ENCODE assay signal across 18 cellular contexts in genomic region chr3:155130001-155130400, GRCh38. TPM values are rescaled to one million over a fixed set of nuclear protein-coding genes. Genes with fewer than 3 reads are reported as not detected.
DNase-seq lines count a peak whose midpoint lies in the region; ATAC-seq, FAIRE-seq and TF ChIP-seq lines count a peak whose summit lies in the region.
"Had no signal": no experiment of that assay in that cellular context is flagged by ENCODE, and none has a peak within 500 bp of the region (broad histone marks: within the 10 kb centered on the region; RNA-seq: fewer than 3 reads in every experiment).

No MANE protein-coding gene starts in this region.

- H3K79me2 ChIP-seq in osteoblast (ENCODE audit: insufficient read depth, low read length) = no peaks in the 10 kb centered on the region

- no peak overlapping the region for H3K27ac ChIP-seq in osteoblast (ENCODE audit: low read depth, low read length)
- no peak overlapping the region for H3K27ac ChIP-seq in pancreas

- H3K4me1 ChIP-seq in osteoblast (ENCODE audit: insufficient read depth, low read length) (peaks cover 5% of the 10 kb centered on the region), pancreas (no peaks in the 10 kb centered on the region)

- no peak overlapping the region for H3K4me3 ChIP-seq in osteoblast (ENCODE audit: insufficient read depth, low read length)
- no peak overlapping the region for H3K4me3 ChIP-seq in pancreas

- no peak for FAIRE-seq in pancreas (lab: Jason Lieb, UNC)
- FAIRE-seq: GM12892 had no signal

- no peak for TF ChIP-seq CTCF in AG09319 (IDR thresholded peaks at IDR 0.05; ENCODE audit: low read depth, low read length)
- TF ChIP-seq CTCF in osteoblast (IDR thresholded peaks at IDR 0.05; ENCODE audit: extremely low read depth, low read depth, low read length) = no peak
- no peak for TF ChIP-seq CTCF in pancreas (IDR thresholded peaks at IDR 0.05)

- DNase-seq in AG09319 (ENCODE audit: extremely low read depth, low read depth) (peak; percentile 23), M059J (ENCODE audit: low read depth) (peak; percentile 10), fibroblast of peridontal ligament (ENCODE audit: extremely low read depth) (peak; percentile 66), osteoblast (ENCODE audit: insufficient read length, low spot score, missing footprints) (no peak), left colon (no peak), HCEC 1CT (no peak), pancreas (no peak)
- DNase-seq: 8988T; Calu3; CD4-positive, CD25-positive, alpha-beta regulatory T cell; GDM1; Kasumi-1; NCI-H187 treated with DMSO at 0.1 percent for 48 hours; NCI-H2171; NCI-H510A treated with DMSO at 0.1 percent for 48 hours; RPMI8226 had no signal

- ATAC-seq in left colon (no peak), pancreas (no peak), GM21381 (IDR thresholded peaks at IDR 0.05; ENCODE audit: unreplicated experiment) (no peak)

- intact Hi-C loops in left colon (cut with DNase I, micrococcal nuclease) = no loop called here
- intact Hi-C loops in pancreas (cut with DNase I) = no loop called here

- H3K36me3 ChIP-seq in osteoblast (ENCODE audit: insufficient read depth, low read length) (no peaks in the 10 kb centered on the region), pancreas (no peaks in the 10 kb centered on the region)

- H4K20me1 ChIP-seq in osteoblast (ENCODE audit: insufficient read depth, low read length) = no peaks in the 10 kb centered on the region

- no peaks in the 10 kb centered on the region for H3K27me3 ChIP-seq in osteoblast (ENCODE audit: insufficient read depth, low read length)
- H3K27me3 ChIP-seq in pancreas = no peaks in the 10 kb centered on the region

- peak overlapping the region; percentile 18 for H2AFZ ChIP-seq in osteoblast (ENCODE audit: low read length)

- H3K9me3 ChIP-seq in osteoblast (ENCODE audit: low read depth, low read length) = no peaks in the 10 kb centered on the region
- no peaks in the 10 kb centered on the region for H3K9me3 ChIP-seq in pancreas

- H3K4me2 ChIP-seq in osteoblast (ENCODE audit: insufficient read depth, low read length) = no peak overlapping the region

RNA-seq across cellular contexts. Expression of gene MME, which starts 49.9 kb away (rescaled TPM):
- total RNA-seq in M059J (2014; rRNA removed; shearing (Covaris generic)) = 45.1 and 51.7 TPM in 2 replicates
- 102 and 261 TPM in 2 replicates for total RNA-seq in osteoblast
- 1 to 10 TPM; 1.1 to 1.8 TPM for total RNA-seq in left colon
- total RNA-seq in pancreas = 1 to 10 TPM in 3 of 6 donors, under 1 TPM in 3; 0.19 to 3.2 (median 1.3) TPM
- polyA plus RNA-seq in pancreas = under 1 TPM; 0.45 to 0.65 TPM
- total RNA-seq: CD4-positive, CD25-positive, alpha-beta regulatory T cell had no signal

Comparison
In these comparisons a context has a peak if more than half of its experiments do, and no peak if none do; other contexts are left out.
1. DNase-seq: peak in AG09319 (single experiment), M059J (single experiment) and fibroblast of peridontal ligament (single experiment); none in osteoblast (single experiment), left colon (0 of 2), HCEC 1CT (single experiment) and pancreas (0 of 6).
2. RNA of gene MME, which starts 49.9 kb away (total RNA-seq): 102 to 261 TPM in osteoblast and 45.1 to 51.7 TPM in M059J; 0.19 to 3.2 TPM in pancreas and 1.1 to 1.8 TPM in left colon; every median in the first group is over 10 times any median in the second.